11 cellular contexts compared by ENCODE assay signal in the genomic region with DNA sequence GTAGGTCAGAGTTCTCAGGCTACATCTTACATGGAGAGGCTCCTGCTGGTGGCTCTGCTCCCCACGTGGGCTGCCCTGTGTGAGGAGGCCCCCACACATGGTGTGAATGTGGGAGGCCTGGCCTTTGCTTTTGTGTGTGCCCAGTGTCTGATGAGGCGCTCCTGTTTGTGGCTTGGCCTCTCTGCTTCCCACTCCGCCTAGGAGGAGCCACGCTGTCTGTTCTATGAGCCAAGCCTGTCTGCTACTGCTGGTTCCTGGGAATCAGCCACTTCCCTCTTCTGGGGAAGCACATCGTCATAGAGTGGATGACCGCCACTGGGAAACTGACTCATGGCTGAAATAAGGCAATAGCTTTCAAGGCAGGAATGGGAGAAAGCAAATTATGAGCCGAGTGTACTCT.
DNase-seq lines count a peak whose midpoint lies in the region; ATAC-seq and TF ChIP-seq lines count a peak whose summit lies in the region.
"Had no signal": no experiment of that assay in that cellular context is flagged by ENCODE, and none has a peak within 500 bp of the region (broad histone marks: within the 10 kb centered on the region; RNA-seq: fewer than 3 reads in every experiment).

No MANE protein-coding gene starts in this region.

- no peaks in the 10 kb centered on the region for H3K36me3 ChIP-seq in osteoblast (ENCODE audit: insufficient read depth, low read length)
- H3K36me3 ChIP-seq: BLaER1 treated with 17β-estradiol and CSF1 and Interleukin-3, amounts not matched to agents 10 nM and 100 nM had no signal

- H3K27ac ChIP-seq in osteoblast (ENCODE audit: low read depth, low read length) = peak overlapping the region; percentile 75
- H3K27ac ChIP-seq: testis had no signal

- peaks cover 2% of the 10 kb centered on the region for H3K9me3 ChIP-seq in osteoblast (ENCODE audit: low read depth, low read length)
- H3K9me3 ChIP-seq: testis had no signal

- ATAC-seq in GM21619 (IDR thresholded peaks at IDR 0.05; ENCODE audit: unreplicated experiment) = no peak

- H3K79me2 ChIP-seq in osteoblast (ENCODE audit: insufficient read depth, low read length) = no peaks in the 10 kb centered on the region

- H2AFZ ChIP-seq in osteoblast (ENCODE audit: low read length) = peak overlapping the region; percentile 80

- no peak for TF ChIP-seq CTCF in osteoblast (IDR thresholded peaks at IDR 0.05; ENCODE audit: extremely low read depth, low read depth, low read length)

- peaks cover 15% of the 10 kb centered on the region for H3K4me1 ChIP-seq in osteoblast (ENCODE audit: insufficient read depth, low read length)
- H3K4me1 ChIP-seq: testis had no signal

- no peaks in the 10 kb centered on the region for H4K20me1 ChIP-seq in osteoblast (ENCODE audit: insufficient read depth, low read length)
- H4K20me1 ChIP-seq: BLaER1 treated with 17β-estradiol and CSF1 and Interleukin-3, amounts not matched to agents 10 nM and 100 nM had no signal

- H3K4me3 ChIP-seq in osteoblast (ENCODE audit: insufficient read depth, low read length) = no peak overlapping the region
- H3K4me3 ChIP-seq: BLaER1 treated with 17β-estradiol and CSF1 and Interleukin-3, amounts not matched to agents 10 nM and 100 nM; testis had no signal

- H3K27me3 ChIP-seq in osteoblast (ENCODE audit: insufficient read depth, low read length) = no peaks in the 10 kb centered on the region
- H3K27me3 ChIP-seq: BLaER1 treated with 17β-estradiol and CSF1 and Interleukin-3, amounts not matched to agents 10 nM and 100 nM; testis had no signal

- H3K4me2 ChIP-seq in osteoblast (ENCODE audit: insufficient read depth, low read length) = peak overlapping the region; percentile 22

- DNase-seq in AG20443 (ENCODE audit: low spot score) (peak; percentile 96), NCI-H226 (peak; percentile 40), fibroblast of gingiva (ENCODE audit: low read depth) (peak; percentile 45), osteoblast (ENCODE audit: insufficient read length, low spot score, missing footprints) (peak; percentile 90), mucosa of gallbladder (ENCODE audit: low spot score) (no peak), NCI-H748 (lab: John Stamatoyannopoulos, UW; ENCODE audit: unreplicated experiment) (no peak), mesenteric fat pad (ENCODE audit: low spot score) (no peak)
- DNase-seq: RPMI8226, testis had no signal

Comparison
In these comparisons a context has a peak if more than half of its experiments do, and no peak if none do; other contexts are left out.
1. DNase-seq: peak in AG20443 (single experiment), NCI-H226 (single experiment), fibroblast of gingiva (single experiment) and osteoblast (single experiment); none in mucosa of gallbladder (single experiment), NCI-H748 (single experiment) and mesenteric fat pad (single experiment).